Comparison of ENCODE assay signal across 8 cellular contexts in genomic region chr3:128794788-128795649, GRCh38.
DNase-seq lines count a peak whose midpoint lies in the region; ATAC-seq and TF ChIP-seq lines count a peak whose summit lies in the region.

No MANE protein-coding gene starts in this region.

- DNase-seq in EH (ENCODE audit: low read depth) (peak; percentile 76), LoVo (ENCODE audit: low spot score) (peak; percentile 28), SK-MEL-5 (ENCODE audit: low read depth, low spot score) (peak; percentile 82), Right ventricle myocardium superior (no peak), psoas muscle (peak in 1 of 2 donors; percentile 65)
- peak in 1 of 2 donors; percentile 73 for DNase-seq in activated naive CD4-positive, alpha-beta T cell treated with anti-CD3 and anti-CD28 coated beads, Interleukin-2, amount 50 U/mL, for 72 hours (ENCODE audit: low spot score in 2 of 2)

- peak; percentile 66 for ATAC-seq in GM21825 (IDR thresholded peaks at IDR 0.05; ENCODE audit: unreplicated experiment)
- peak; percentile 39 to 58 for ATAC-seq in activated naive CD4-positive, alpha-beta T cell treated with anti-CD3 and anti-CD28 coated beads, Interleukin-2, amount 50 U/mL, for 72 hours
- peak; percentile 89 for ATAC-seq in Right ventricle myocardium superior (ENCODE audit: poor library complexity)
- ATAC-seq in psoas muscle, result peak; percentile 80 to 89 (median 82)
- no peak for ATAC-seq in HG02884 (IDR thresholded peaks at IDR 0.05; ENCODE audit: unreplicated experiment)

- peak overlapping the region; percentile 83 for H3K27ac ChIP-seq in psoas muscle

- no peak overlapping the region for H3K4me3 ChIP-seq in psoas muscle

- TF ChIP-seq CTCF in psoas muscle (IDR thresholded peaks at IDR 0.05), result peak; percentile 80

- H3K4me1 ChIP-seq in psoas muscle, result peaks cover 51% of the 10 kb centered on the region

- intact Hi-C loops in Right ventricle myocardium superior (cut with DNase I) (loop anchor here (10.0 kb wide), 1 partner anchor 70 kb away; the partner anchor contains the start of gene RAB7A), psoas muscle (cut with DNase I) (loop anchor here (1.0 to 5.0 kb wide), 4 partner anchors 52 to 114 kb away; partner anchors contain the start of gene RAB7A (in 1 of the 2))

- H3K36me3 ChIP-seq in psoas muscle (ENCODE audit: insufficient read depth in 1 of 2, low read depth in 1 of 2), result peaks cover 11 to 43% of the 10 kb centered on the region in 2 donors

- 40 to 62% (median 46%) methylated on average over 7 of the region's 7 CpGs for WGBS in psoas muscle, 3 donors

- peak overlapping the region; percentile 91 to 97 for H3K27ac Mint-ChIP-seq in activated naive CD4-positive, alpha-beta T cell treated with anti-CD3 and anti-CD28 coated beads, Interleukin-2, amount 50 U/mL, for 72 hours

- H3K9me3 Mint-ChIP-seq in activated naive CD4-positive, alpha-beta T cell treated with anti-CD3 and anti-CD28 coated beads, Interleukin-2, amount 50 U/mL, for 72 hours, result no peaks in the 10 kb centered on the region

- H3K9me3 ChIP-seq in psoas muscle, result no peaks in the 10 kb centered on the region

- H3K27me3 ChIP-seq in psoas muscle (ENCODE audit: insufficient read depth in 3 of 3, low read length in 2 of 3), result no peaks in the 10 kb centered on the region

- peaks cover 30 to 50% of the 10 kb centered on the region in 2 donors for H3K36me3 Mint-ChIP-seq in activated naive CD4-positive, alpha-beta T cell treated with anti-CD3 and anti-CD28 coated beads, Interleukin-2, amount 50 U/mL, for 72 hours

- in situ Hi-C loops in SK-MEL-5 (cut with HindIII; ENCODE audit: low pct_unique_long_range_greater_than_20kb, low sequenced_read_pairs), result no loop called here
